ENCODE assay signal across 14 cellular contexts in genomic region chr4:185254434-185254833, GRCh38. TPM values are rescaled to one million over a fixed set of nuclear protein-coding genes. Genes with fewer than 3 reads are reported as not detected.
DNase-seq lines count a peak whose midpoint lies in the region; ATAC-seq and TF ChIP-seq lines count a peak whose summit lies in the region.
"Had no signal": no experiment of that assay in that cellular context is flagged by ENCODE, and none has a peak within 500 bp of the region (broad histone marks: within the 10 kb centered on the region; RNA-seq: fewer than 3 reads in every experiment).

No MANE protein-coding gene starts in this region.

- TF ChIP-seq POLR2A in IMR-90 (IDR thresholded peaks at IDR 0.05; ENCODE audit: low read depth, low read length), result no peak

- no CpG with 5 or more reads among the region's 5 CpGs for WGBS in IMR-90 (ENCODE audit: extremely low coverage in 2 of 2, insufficient read length in 1 of 2), 2 experiments
- no CpG with 5 or more reads among the region's 5 CpGs for WGBS in mesendoderm (ENCODE audit: extremely low coverage, insufficient coverage, low lambda C conversion rate)

- no peak overlapping the region for H2BK15ac ChIP-seq in IMR-90 (ENCODE audit: low read depth, low read length)
- H2BK15ac ChIP-seq in mesendoderm (replicated peaks; ENCODE audit: low read depth), result no peak overlapping the region

- H3K56ac ChIP-seq in IMR-90 (ENCODE audit: extremely low read depth, insufficient read depth, low read length) (no peak overlapping the region), mesendoderm (ENCODE audit: low read length) (no peak overlapping the region)

- intact Hi-C loops in IMR-90 (cut with micrococcal nuclease), result no loop called here

- TF ChIP-seq CTCF in IMR-90 (conservative IDR thresholded peaks at IDR 0.05; ENCODE audit: low read depth, low read length), result no peak
- TF ChIP-seq CTCF in astrocyte of the spinal cord (IDR thresholded peaks at IDR 0.05; ENCODE audit: low read depth, low read length), result no peak

- H4K5ac ChIP-seq in IMR-90 (ENCODE audit: low read depth, low read length), result no peak overlapping the region
- H4K5ac ChIP-seq in mesendoderm (ENCODE audit: low read length), result no peak overlapping the region

- DNase-seq in NCI-H2029 (lab: John Stamatoyannopoulos, UW) (peak; percentile 25), NCI-H2029 treated with DMSO at 0.1 percent for 48 hours (lab: John Stamatoyannopoulos, UW) (no peak), IMR-90 (peak; percentile 56), astrocyte of the spinal cord (ENCODE audit: low read depth, low spot score) (peak; percentile 72), mesendoderm (peak; percentile 45), SHP77 (lab: John Stamatoyannopoulos, UW) (no peak), cortex of kidney (lab: John Stamatoyannopoulos, UW) (no peak), NCI-H187 (lab: John Stamatoyannopoulos, UW) (no peak)
- DNase-seq: hippocampal formation, MV-4-11, NCI-H524, nucleus accumbens, uterus had no signal

- H3K79me1 ChIP-seq in IMR-90 (ENCODE audit: low read depth in 1 of 2, low read length in 2 of 2), result peaks cover 16 to 21% of the 10 kb centered on the region in 2 experiments
- H3K79me1 ChIP-seq in mesendoderm (ENCODE audit: low read length), result peaks cover 4% of the 10 kb centered on the region

- no peak overlapping the region for H2BK120ac ChIP-seq in IMR-90 (ENCODE audit: low read depth, low read length)
- H2BK120ac ChIP-seq in mesendoderm (ENCODE audit: low read depth, low read length), result no peak overlapping the region

- H4K8ac ChIP-seq in IMR-90 (ENCODE audit: low read depth in 2 of 2, low read length in 2 of 2), result no peak overlapping the region
- H4K8ac ChIP-seq in mesendoderm (ENCODE audit: low read depth, low read length), result no peak overlapping the region

- H3K27ac ChIP-seq in IMR-90 (ENCODE audit: insufficient read depth, low read length) (no peak overlapping the region), mesendoderm (ENCODE audit: low read depth, low read length) (no peak overlapping the region)
- H3K27ac ChIP-seq: uterus had no signal

- H3K27me3 ChIP-seq in IMR-90 (ENCODE audit: control insufficient read depth, insufficient read depth, low read length) (no peaks in the 10 kb centered on the region), mesendoderm (ENCODE audit: insufficient read depth, low read length, poor library complexity) (no peaks in the 10 kb centered on the region)
- H3K27me3 ChIP-seq: uterus had no signal

- H3K23ac ChIP-seq in IMR-90 (ENCODE audit: low read depth, low read length) (no peak overlapping the region), mesendoderm (ENCODE audit: low read length) (no peak overlapping the region)

- H3K4me3 ChIP-seq in IMR-90 (ENCODE audit: insufficient read depth, low read depth, low read length), result no peak overlapping the region
- no peak overlapping the region for H3K4me3 ChIP-seq in astrocyte of the spinal cord (ENCODE audit: low read depth, low read length)
- H3K4me3 ChIP-seq in mesendoderm (ENCODE audit: low read length), result no peak overlapping the region
- H3K4me3 ChIP-seq: lung, uterus had no signal

- no peak for TF ChIP-seq RAD21 in IMR-90 (IDR thresholded peaks at IDR 0.05; ENCODE audit: low read length)

- no peak overlapping the region for H2BK5ac ChIP-seq in IMR-90 (ENCODE audit: low read depth, low read length, poor library complexity, severe bottlenecking)
- no peak overlapping the region for H2BK5ac ChIP-seq in mesendoderm (ENCODE audit: low read length)

- H2AK5ac ChIP-seq in IMR-90 (ENCODE audit: low read depth, low read length), result no peak overlapping the region
- H2AK5ac ChIP-seq in mesendoderm (ENCODE audit: low read length), result no peak overlapping the region

- no peaks in the 10 kb centered on the region for H3K9me3 ChIP-seq in IMR-90 (ENCODE audit: control insufficient read depth, insufficient read depth, low read length)
- H3K9me3 ChIP-seq: uterus had no signal

- peaks cover 5% of the 10 kb centered on the region; the same call in 1 of the 2 replicates for H4K20me1 ChIP-seq in IMR-90 (ENCODE audit: insufficient read depth, low read length)

- in situ Hi-C loops in IMR-90 (cut with MboI; ENCODE audit: low sequenced_read_pairs) (no loop called here), astrocyte of the spinal cord (cut with HindIII; ENCODE audit: low sequenced_read_pairs) (no loop called here)

- dilution Hi-C loops in IMR-90 (cut with HindIII; ENCODE audit: low sequenced_read_pairs, unreplicated experiment), result no loop called here

- peaks cover 2% of the 10 kb centered on the region; the same call in 1 of the 2 replicates for H3K36me3 ChIP-seq in IMR-90 (ENCODE audit: control insufficient read depth, insufficient read depth, low read length)
- no peaks in the 10 kb centered on the region for H3K36me3 ChIP-seq in mesendoderm (ENCODE audit: control insufficient read depth, insufficient read depth, low read length)
- H3K36me3 ChIP-seq: uterus had no signal

- H3K4me1 ChIP-seq in IMR-90 (ENCODE audit: control insufficient read depth, insufficient read depth, low read length) (peaks cover 5% of the 10 kb centered on the region), mesendoderm (ENCODE audit: control insufficient read depth, low read depth, low read length) (no peaks in the 10 kb centered on the region)
- H3K4me1 ChIP-seq: uterus had no signal

- H3K79me2 ChIP-seq in mesendoderm (ENCODE audit: control insufficient read depth, insufficient read depth, low read length), result no peaks in the 10 kb centered on the region

- H3K4ac ChIP-seq in IMR-90 (ENCODE audit: low read depth, low read length), result no peak overlapping the region
- no peak overlapping the region for H3K4ac ChIP-seq in mesendoderm (ENCODE audit: low read depth, low read length)

- no peak overlapping the region for H2AFZ ChIP-seq in IMR-90 (replicated peaks; ENCODE audit: low read length, poor library complexity)

- H2AK9ac ChIP-seq in IMR-90 (replicated peaks; ENCODE audit: low read depth, low read length, poor library complexity), result no peak overlapping the region

- H3K9me1 ChIP-seq in IMR-90 (ENCODE audit: insufficient read depth, low read length), result peaks cover 8% of the 10 kb centered on the region

- no peak overlapping the region for H2BK20ac ChIP-seq in IMR-90 (ENCODE audit: low read depth, low read length)

- POLR2A ChIA-PET in IMR-90 (lab: Charles Lee; ENCODE audit: unreplicated experiment), result no interaction called here

- BruUV-seq in IMR-90 (replicated peaks; lab: Mats Ljungman, UMichigan), result no TSS peak

- H3K14ac ChIP-seq in IMR-90 (replicated peaks; ENCODE audit: low read depth, low read length), result no peak overlapping the region

- ATAC-seq in IMR-90 (ENCODE audit: low read depth), result no peak

- H3K4me2 ChIP-seq in IMR-90 (ENCODE audit: low read depth, low read length) (no peak overlapping the region), mesendoderm (ENCODE audit: low read length) (no peak overlapping the region)

- H3K18ac ChIP-seq in IMR-90 (ENCODE audit: low read depth, low read length), result no peak overlapping the region
- H3K18ac ChIP-seq in mesendoderm (ENCODE audit: low read length), result no peak overlapping the region

- no peak overlapping the region for H4K91ac ChIP-seq in IMR-90 (ENCODE audit: insufficient read depth, low read depth, low read length)

- H3K9ac ChIP-seq in IMR-90 (ENCODE audit: low read depth, low read length) (no peak overlapping the region), mesendoderm (ENCODE audit: low read length) (no peak overlapping the region)

- CTCF ChIA-PET in IMR-90 (lab: Yijun Ruan, JAX), result no interaction called here

TF ChIP-seq in IMR-90, 13 proteins besides CTCF, POLR2A, EP300 and RAD21:
- TF ChIP-seq MXI1 (IDR thresholded peaks at IDR 0.05; ENCODE audit: borderline replicate concordance, low read depth, low read length) (no peak), CHD1 (IDR thresholded peaks at IDR 0.05; ENCODE audit: low read depth, low read length) (no peak), USF2 (IDR thresholded peaks at IDR 0.05; ENCODE audit: low read depth, low read length) (no peak), RCOR1 (IDR thresholded peaks at IDR 0.05; ENCODE audit: insufficient replicate concordance, low read length) (no peak), RFX5 (IDR thresholded peaks at IDR 0.05; ENCODE audit: low read depth, low read length) (no peak), MAZ (IDR thresholded peaks at IDR 0.05; ENCODE audit: borderline replicate concordance, low read depth, low read length) (no peak), FOS (IDR thresholded peaks at IDR 0.05; ENCODE audit: low read depth, low read length) (no peak), SMC3 (IDR thresholded peaks at IDR 0.05; ENCODE audit: low read depth, low read length) (no peak), ELK1 (IDR thresholded peaks at IDR 0.05; ENCODE audit: borderline replicate concordance, low read depth, low read length) (no peak), MAFK (IDR thresholded peaks at IDR 0.05; ENCODE audit: low read depth, low read length) (no peak)

RNA-seq across cellular contexts. Expression of gene SNX25, which starts 45.0 kb away (rescaled TPM):
- total RNA-seq in IMR-90 (2012; rRNA removed), result 28.3 and 30.0 TPM in 2 replicates
- 9.2 and 11.4 TPM in 2 replicates for polyA plus RNA-seq in IMR-90 (2012; rRNA removed)
- 3.2 and 4.7 TPM in 2 replicates for polyA plus RNA-seq in IMR-90 (2012; cell fraction: cytosol; rRNA removed)
- 2.4 and 9.8 TPM in 2 replicates for polyA plus RNA-seq in IMR-90 (2012; cell fraction: nucleus; rRNA removed; ENCODE audit: low replicate concordance)
- 7.4 TPM for polyA plus RNA-seq in mesendoderm (2013, experiment 1 of 2)
- polyA plus RNA-seq in mesendoderm (2013, experiment 2 of 2), result 7.6 TPM

RNA-seq across cellular contexts. Expression of gene CFAP97, which starts 50.6 kb away (rescaled TPM):
- total RNA-seq in IMR-90 (2012; rRNA removed), result 16.0 and 33.9 TPM in 2 replicates
- 12.7 and 14.5 TPM in 2 replicates for polyA plus RNA-seq in IMR-90 (2012; rRNA removed)
- 1.5 and 2.1 TPM in 2 replicates for polyA plus RNA-seq in IMR-90 (2012; cell fraction: cytosol; rRNA removed)
- polyA plus RNA-seq in IMR-90 (2012; cell fraction: nucleus; rRNA removed; ENCODE audit: low replicate concordance), result 0.60 and 8.5 TPM in 2 replicates
- 26.2 TPM for polyA plus RNA-seq in mesendoderm (2013, experiment 1 of 2)
- 25.7 TPM for polyA plus RNA-seq in mesendoderm (2013, experiment 2 of 2)

Comparison
In these comparisons a context has a peak if more than half of its experiments do, and no peak if none do; other contexts are left out.
1. DNase-seq: peak in NCI-H2029 (single experiment), IMR-90 (single experiment), astrocyte of the spinal cord (single experiment) and mesendoderm (single experiment); none in NCI-H2029 treated with DMSO at 0.1 percent for 48 hours (single experiment), SHP77 (0 of 2), cortex of kidney (single experiment) and NCI-H187 (0 of 2).